ENCODE assay signal across 20 cellular contexts in genomic region chr6:12047792-12048432, GRCh38. TPM values are rescaled to one million over a fixed set of nuclear protein-coding genes. Genes with fewer than 3 reads are reported as not detected.
DNase-seq lines count a peak whose midpoint lies in the region; ATAC-seq lines count a peak whose summit lies in the region.
"Had no signal": no experiment of that assay in that cellular context is flagged by ENCODE, and none has a peak within 500 bp of the region (broad histone marks: within the 10 kb centered on the region; RNA-seq: fewer than 3 reads in every experiment).

No MANE protein-coding gene starts in this region.

- H3K27me3 Mint-ChIP-seq in activated CD4-positive, alpha-beta T cell treated with anti-CD3 and anti-CD28 coated beads for 36 hours: no peaks in the 10 kb centered on the region
- H3K27me3 Mint-ChIP-seq in T-helper 17 cell (no peaks in the 10 kb centered on the region), naive B cell (no peaks in the 10 kb centered on the region)
- H3K27me3 Mint-ChIP-seq: natural killer cell treated with Interleukin-12 subunit alpha and Interleukin-12 subunit beta and Interleukin-15 and Interleukin-18, amount 100 ng/mL, for 72 hours had no signal

- no peak for DNase-seq in activated CD4-positive, alpha-beta T cell treated with anti-CD3 and anti-CD28 coated beads for 36 hours
- no peak for DNase-seq in activated CD4-positive, alpha-beta T cell treated with anti-CD3 and anti-CD28 coated beads for 4 hours
- DNase-seq in T-helper 17 cell: no peak
- no peak for DNase-seq in naive B cell
- no peak for DNase-seq in cortex of kidney (lab: John Stamatoyannopoulos, UW)
- DNase-seq in NCI-H526 treated with DMSO at 0.1 percent for 48 hours (lab: John Stamatoyannopoulos, UW): no peak
- DNase-seq: activated CD4-positive, alpha-beta T cell treated with anti-CD3 and anti-CD28 coated beads for 1 hour; activated T-cell treated with anti-CD3 and anti-CD28 coated beads, Interleukin-2, amount 50 U/mL, for 1 hour; amygdala; gastrocnemius medialis; HCEC 1CT; mesendoderm; NCI-H1417 treated with DMSO at 0.1 percent for 48 hours; PC-3; posterior cingulate gyrus; SHP77 treated with DMSO at 0.1 percent for 48 hours; stimulated activated CD4-positive, alpha-beta T cell treated with anti-CD3 and anti-CD28 coated beads, Interleukin-1b, Interleukin-23, amount 100 ng/mL, for 48 hours had no signal

- peak overlapping the region; percentile 35; the same call in 1 of the 2 replicates for H3K4me3 ChIP-seq in GM08714 (ENCODE audit: low read length)
- H3K4me3 ChIP-seq: gastrocnemius medialis had no signal

- intact Hi-C loops in activated CD4-positive, alpha-beta T cell treated with anti-CD3 and anti-CD28 coated beads for 36 hours (cut with DNase I, micrococcal nuclease): loop anchor here (1.0 to 2.0 kb wide), 3 partner anchors 39 to 337 kb away; no protein-coding TSS in a partner anchor

- CTCF ChIA-PET in activated CD4-positive, alpha-beta T cell treated with anti-CD3 and anti-CD28 coated beads for 36 hours (lab: Charles Lee): interaction anchor here (0.6 to 1.5 kb wide), 4 partner anchors 9 to 239 kb away, joined by 3 to 4 read pairs (median 4); no protein-coding TSS in a partner anchor

- H3K4me1 Mint-ChIP-seq in activated CD4-positive, alpha-beta T cell treated with anti-CD3 and anti-CD28 coated beads for 36 hours: peaks cover 83% of the 10 kb centered on the region
- peaks cover 50% of the 10 kb centered on the region for H3K4me1 Mint-ChIP-seq in T-helper 17 cell
- peaks cover 49 to 79% (median 54%) of the 10 kb centered on the region in 3 donors for H3K4me1 Mint-ChIP-seq in naive B cell

- H3K9me3 Mint-ChIP-seq in activated CD4-positive, alpha-beta T cell treated with anti-CD3 and anti-CD28 coated beads for 36 hours (ENCODE audit: low read depth): no peaks in the 10 kb centered on the region
- H3K9me3 Mint-ChIP-seq in naive B cell: no peaks in the 10 kb centered on the region
- H3K9me3 Mint-ChIP-seq: natural killer cell treated with Interleukin-12 subunit alpha and Interleukin-12 subunit beta and Interleukin-15 and Interleukin-18, amount 100 ng/mL, for 72 hours had no signal

- POLR2A ChIA-PET in activated CD4-positive, alpha-beta T cell treated with anti-CD3 and anti-CD28 coated beads for 36 hours (lab: Charles Lee): interaction anchor here (0.6 kb wide), 1 partner anchor 330 kb away, joined by 6 read pairs; no protein-coding TSS in a partner anchor

- ATAC-seq in activated CD4-positive, alpha-beta T cell treated with anti-CD3 and anti-CD28 coated beads for 36 hours: no peak
- no peak for ATAC-seq in T-helper 17 cell
- ATAC-seq in naive B cell (ENCODE audit: low read depth in 2 of 2): no peak
- no peak for ATAC-seq in GM18909 (IDR thresholded peaks at IDR 0.05; ENCODE audit: poor library complexity, unreplicated experiment)
- ATAC-seq: gastrocnemius medialis; natural killer cell treated with Interleukin-12 subunit alpha and Interleukin-12 subunit beta and Interleukin-15 and Interleukin-18, amount 100 ng/mL, for 72 hours; PC-3 had no signal

- H3K27ac Mint-ChIP-seq in activated CD4-positive, alpha-beta T cell treated with anti-CD3 and anti-CD28 coated beads for 36 hours: peak overlapping the region; percentile 92
- peak overlapping the region; percentile 97 for H3K27ac Mint-ChIP-seq in T-helper 17 cell
- peak overlapping the region; percentile 17 to 96 (median 80) for H3K27ac Mint-ChIP-seq in naive B cell

- no peak overlapping the region for H3K4me3 Mint-ChIP-seq in activated CD4-positive, alpha-beta T cell treated with anti-CD3 and anti-CD28 coated beads for 36 hours
- no peak overlapping the region for H3K4me3 Mint-ChIP-seq in T-helper 17 cell
- H3K4me3 Mint-ChIP-seq in naive B cell: peak overlapping the region in 1 of 8 donors; percentile 7

- no peaks in the 10 kb centered on the region for H3K9me3 ChIP-seq in T-helper 17 cell (ENCODE audit: control insufficient read depth, low read length, poor library complexity, severe bottlenecking)
- H3K9me3 ChIP-seq: gastrocnemius medialis had no signal

- peaks cover 30% of the 10 kb centered on the region for H3K36me3 Mint-ChIP-seq in activated CD4-positive, alpha-beta T cell treated with anti-CD3 and anti-CD28 coated beads for 36 hours (ENCODE audit: low read depth)
- H3K36me3 Mint-ChIP-seq in T-helper 17 cell (ENCODE audit: low read depth) (peaks cover 2% of the 10 kb centered on the region), naive B cell (no peaks in the 10 kb centered on the region)
- H3K36me3 Mint-ChIP-seq: natural killer cell treated with Interleukin-12 subunit alpha and Interleukin-12 subunit beta and Interleukin-15 and Interleukin-18, amount 100 ng/mL, for 72 hours had no signal

RNA-seq across cellular contexts. Expression of gene HIVEP1, which starts 35.8 kb away (rescaled TPM):
- 10 to 100 TPM; 45.9 to 71.6 TPM for total RNA-seq in activated CD4-positive, alpha-beta T cell treated with anti-CD3 and anti-CD28 coated beads for 36 hours
- total RNA-seq in T-helper 17 cell: 10 to 100 TPM; 63.4 to 70.0 TPM
- 10 to 100 TPM in 1 of 6 donors, 1 to 10 TPM in 4, not detected in 1; 8.2 to 10.2 (median 8.7) TPM for polyA plus RNA-seq in naive B cell (ENCODE audit: low read depth in 6 of 6)
